ENCODE assay signal across 8 cellular contexts in the genomic region with DNA sequence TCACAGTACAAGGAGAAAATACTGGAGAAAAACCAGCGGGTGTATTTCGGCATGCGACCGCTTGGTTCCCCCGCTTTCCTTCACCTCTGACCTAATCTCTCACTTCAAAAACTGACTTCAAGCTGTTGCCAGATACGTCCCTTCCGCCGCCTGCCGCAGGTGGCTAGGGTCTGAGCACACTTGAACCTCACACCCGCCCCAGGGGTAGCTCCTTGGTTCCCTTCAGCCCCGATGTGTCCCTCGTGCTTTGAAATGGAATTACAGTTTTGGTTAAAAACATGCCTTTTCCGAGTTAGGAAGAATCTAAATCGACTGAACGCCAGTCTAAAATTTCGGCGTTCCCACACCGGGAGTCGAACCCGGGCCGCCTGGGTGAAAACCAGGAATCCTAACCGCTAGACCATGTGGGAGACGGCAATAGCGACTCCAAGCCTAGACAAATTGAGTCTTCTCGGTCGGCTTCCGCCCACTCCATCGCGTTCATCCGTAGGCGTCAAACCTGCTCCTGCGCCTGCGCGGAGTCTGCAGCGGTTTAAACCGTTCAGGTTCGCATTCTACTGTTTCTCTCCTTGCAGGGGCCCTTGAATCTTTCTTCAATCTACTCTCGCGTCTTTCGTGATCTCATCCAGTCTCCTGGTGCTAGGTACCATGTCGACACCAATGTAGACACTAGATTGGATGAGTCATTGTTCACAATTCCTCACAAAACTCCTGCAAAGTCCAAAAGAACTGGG.
DNase-seq lines count a peak whose midpoint lies in the region; ATAC-seq, FAIRE-seq and TF ChIP-seq lines count a peak whose summit lies in the region.

No MANE protein-coding gene starts in this region.

- ATAC-seq in HG02870 (IDR thresholded peaks at IDR 0.05; ENCODE audit: unreplicated experiment), result peak; percentile 78
- peak; percentile 81 for ATAC-seq in T-helper 17 cell

- peaks cover 0 to 30% of the 10 kb centered on the region in 2 donors for H3K4me1 ChIP-seq in right atrium auricular region

- no peaks in the 10 kb centered on the region for H3K27me3 ChIP-seq in right atrium auricular region

- H3K9me3 Mint-ChIP-seq in progenitor cell of endocrine pancreas (ENCODE audit: low read depth), result no peaks in the 10 kb centered on the region

- H3K36me3 ChIP-seq in right atrium auricular region, result no peaks in the 10 kb centered on the region

- no peaks in the 10 kb centered on the region for H3K9me3 ChIP-seq in T-helper 17 cell (ENCODE audit: control insufficient read depth, low read length, poor library complexity, severe bottlenecking)
- H3K9me3 ChIP-seq in right atrium auricular region, result no peaks in the 10 kb centered on the region

- H3K4me3 ChIP-seq in right atrium auricular region, result peak overlapping the region; percentile 38 to 54

- DNase-seq in GM12891 (ENCODE audit: insufficient read length, low spot score) (peak; percentile 73), NCI-H1694 treated with DMSO at 0.1 percent for 48 hours (lab: John Stamatoyannopoulos, UW) (peak; percentile 97), T-helper 17 cell (peak; percentile 91 to 97 (median 93)), anterior cingulate cortex (lab: John Stamatoyannopoulos, UW) (peak; percentile 74 to 98 (median 95)), right atrium auricular region (ENCODE audit: low spot score) (peak; percentile 97), progenitor cell of endocrine pancreas (ENCODE audit: low spot score, unreplicated experiment) (peak; percentile 97), ureter (ENCODE audit: low spot score) (peak; percentile 97)

- no peaks in the 10 kb centered on the region for H3K36me3 Mint-ChIP-seq in T-helper 17 cell (ENCODE audit: low read depth)
- H3K36me3 Mint-ChIP-seq in progenitor cell of endocrine pancreas (ENCODE audit: insufficient read depth), result no peaks in the 10 kb centered on the region

- H3K4me1 Mint-ChIP-seq in T-helper 17 cell (no peaks in the 10 kb centered on the region), progenitor cell of endocrine pancreas (ENCODE audit: low read depth) (peaks cover 7% of the 10 kb centered on the region)

- H3K27ac Mint-ChIP-seq in T-helper 17 cell, result no peak overlapping the region
- no peak overlapping the region for H3K27ac Mint-ChIP-seq in progenitor cell of endocrine pancreas

- TF ChIP-seq POLR2A in GM12891 (IDR thresholded peaks at IDR 0.05; ENCODE audit: low read depth, low read length), result no peak; the same call in 1 of the 2 replicates

- FAIRE-seq in GM12891 (lab: Jason Lieb, UNC), result peak; percentile 98

- H3K4me3 Mint-ChIP-seq in T-helper 17 cell (no peak overlapping the region), progenitor cell of endocrine pancreas (ENCODE audit: low read depth) (no peak overlapping the region)

- no peaks in the 10 kb centered on the region for H3K27me3 Mint-ChIP-seq in T-helper 17 cell
- H3K27me3 Mint-ChIP-seq in progenitor cell of endocrine pancreas, result no peaks in the 10 kb centered on the region

- peak overlapping the region; percentile 96 for H3K27ac ChIP-seq in right atrium auricular region

- peak; percentile 9 to 47 for TF ChIP-seq CTCF in right atrium auricular region (IDR thresholded peaks at IDR 0.05)
- TF ChIP-seq CTCF in progenitor cell of endocrine pancreas (IDR thresholded peaks at IDR 0.05; ENCODE audit: unreplicated experiment), result peak; percentile 60

TF ChIP-seq in GM12891, 5 proteins besides CTCF, POLR2A, EP300 and RAD21:
- 0 out of 2 replicates have a peak, but pooled peaks have one; percentile 13 for TF ChIP-seq POLR2AphosphoS5 (IDR thresholded peaks at IDR 0.05; ENCODE audit: low read depth, low read length)
- TF ChIP-seq POU2F2 (IDR thresholded peaks at IDR 0.05; ENCODE audit: low read depth, low read length), result no peak
- TF ChIP-seq PAX5 (IDR thresholded peaks at IDR 0.05; ENCODE audit: insufficient read depth, low read length, severe bottlenecking), result no peak
- no peak for TF ChIP-seq TAF1 (IDR thresholded peaks at IDR 0.05; ENCODE audit: low read depth, low read length)
- no peak for TF ChIP-seq SPI1 (IDR thresholded peaks at IDR 0.05; ENCODE audit: low read depth, low read length)
TF ChIP-seq in GM12891: peak in this region for 1.

Comparison
In these comparisons a context has a peak if more than half of its experiments do, and no peak if none do; other contexts are left out.
1. Peak in every context shown above with its lines: DNase-seq, ATAC-seq, H3K4me3 ChIP-seq and H3K27ac ChIP-seq.